In genomic region chr11:111707039-111707690, GRCh38 we compare ENCODE assay signal across 2 cellular contexts.
A peak's percentile ranks its signal among the peaks of the same experiment; 100 is the strongest.
TF ChIP-seq lines count a peak whose summit lies in the region.

No MANE protein-coding gene starts in this region.

TF ChIP-seq in endothelial cell of umbilical vein, 7 proteins besides CTCF, POLR2A, EP300 and RAD21:
- TF ChIP-seq POLR2AphosphoS5 (IDR thresholded peaks at IDR 0.05; ENCODE audit: insufficient read depth, low read depth, low read length) (peak; percentile 16), EZH2 (IDR thresholded peaks at IDR 0.05; ENCODE audit: borderline replicate concordance, low read depth, low read length, severe bottlenecking) (no peak), GATA2 (IDR thresholded peaks at IDR 0.05; ENCODE audit: insufficient read depth, insufficient read length, low read depth, low read length) (no peak)
- TF ChIP-seq, protein P1, sequence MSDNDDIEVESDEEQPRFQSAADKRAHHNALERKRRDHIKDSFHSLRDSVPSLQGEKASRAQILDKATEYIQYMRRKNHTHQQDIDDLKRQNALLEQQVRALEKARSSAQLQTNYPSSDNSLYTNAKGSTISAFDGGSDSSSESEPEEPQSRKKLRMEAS (IDR thresholded peaks at IDR 0.05; ENCODE audit: insufficient read depth, insufficient read length) = peak; percentile 59
TF ChIP-seq in endothelial cell of umbilical vein: peak in this region for 2.

TF ChIP-seq in HepG2, 621 proteins besides CTCF, POLR2A, EP300 and RAD21:
- TF ChIP-seq SOX6 (IDR thresholded peaks at IDR 0.05) (no peak), SOX6 (CRISPR knock-in tag; IDR thresholded peaks at IDR 0.05) (peak; percentile 67), SOX13 (IDR thresholded peaks at IDR 0.05) (no peak), SOX13 (CRISPR knock-in tag; conservative IDR thresholded peaks at IDR 0.05 in 1 of 2, IDR thresholded peaks at IDR 0.05 in 1 of 2) (peak in 1 of 2 experiments; percentile 73; a peak in 2 of 4 replicates), GATAD2A (CRISPR knock-in tag; IDR thresholded peaks at IDR 0.05) (peak; percentile 26; the same call in 1 of the 2 replicates), CHD2 (IDR thresholded peaks at IDR 0.05; ENCODE audit: low read depth, low read length) (no peak), ZBTB3 (CRISPR knock-in tag; IDR thresholded peaks at IDR 0.05; ENCODE audit: borderline replicate concordance, low read depth) (no peak), SOX5 (CRISPR knock-in tag; IDR thresholded peaks at IDR 0.05; ENCODE audit: borderline replicate concordance) (peak; percentile 26; the same call in 1 of the 2 replicates), FOXA3 (CRISPR knock-in tag; IDR thresholded peaks at IDR 0.05) (0 out of 2 replicates have a peak, but pooled peaks have one; percentile 8), CEBPB (IDR thresholded peaks at IDR 0.05; ENCODE audit: borderline replicate concordance, low read depth, low read length) (peak; percentile 45; the same call in 1 of the 2 replicates), BHLHE40 (IDR thresholded peaks at IDR 0.05; ENCODE audit: low read length) (peak; percentile 56; the same call in 1 of the 2 replicates), ZNF263 (CRISPR knock-in tag; IDR thresholded peaks at IDR 0.05) (no peak), CEBPG (CRISPR knock-in tag; IDR thresholded peaks at IDR 0.05) (peak; percentile 57)
